ENCODE assay signal across 8 cellular contexts in the genomic region with DNA sequence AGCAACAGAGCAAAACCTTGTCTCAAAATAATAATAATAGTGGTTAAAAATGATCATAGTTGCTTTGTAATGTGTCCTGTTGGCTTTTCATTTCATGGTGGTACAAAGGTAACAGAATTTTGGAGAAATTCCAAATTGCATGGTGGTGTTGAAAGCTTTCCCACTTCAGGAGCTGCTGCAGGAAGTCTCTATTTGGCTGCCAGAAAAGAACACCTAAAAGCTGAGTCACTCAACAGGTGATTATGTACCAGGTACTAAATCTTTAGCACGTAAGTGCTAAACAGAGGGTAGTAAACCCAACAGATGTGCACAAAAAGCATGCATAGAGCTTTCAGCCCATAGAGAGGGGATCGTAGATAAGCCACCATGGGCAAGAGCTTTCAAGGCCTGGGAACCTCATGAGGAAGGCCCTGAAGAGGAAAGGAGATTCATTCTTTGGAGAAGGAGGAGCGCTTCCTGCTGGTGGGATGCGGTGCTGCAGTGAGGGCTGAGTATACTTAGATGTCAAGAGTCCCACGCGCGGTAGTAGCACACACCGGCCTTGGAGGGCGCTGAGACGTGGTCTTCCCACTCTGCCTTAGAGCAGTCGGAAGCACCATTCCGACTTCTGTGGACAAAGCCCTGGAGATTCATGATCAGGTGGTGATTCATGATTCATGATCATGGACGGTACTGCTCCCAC.
A peak's percentile ranks its signal among the peaks of the same experiment; 100 is the strongest.
DNase-seq lines count a peak whose midpoint lies in the region; ATAC-seq and TF ChIP-seq lines count a peak whose summit lies in the region.

No MANE protein-coding gene starts in this region.

- TF ChIP-seq RAD21 in IMR-90 (IDR thresholded peaks at IDR 0.05; ENCODE audit: low read length) = peak; percentile 62

- H3K36me3 ChIP-seq in GM06990 (ENCODE audit: control insufficient read depth, insufficient read depth, low read length) = peaks cover 5% of the 10 kb centered on the region
- H3K36me3 ChIP-seq in IMR-90 (ENCODE audit: control insufficient read depth, insufficient read depth, low read length) = no peaks in the 10 kb centered on the region
- H3K36me3 ChIP-seq in endodermal cell (ENCODE audit: control insufficient read depth, insufficient read depth, low read length) = no peaks in the 10 kb centered on the region
- H3K36me3 ChIP-seq in gastroesophageal sphincter = peaks cover 0 to 7% of the 10 kb centered on the region in 2 donors

- no peak overlapping the region for H3K18ac ChIP-seq in IMR-90 (ENCODE audit: low read depth, low read length)

- ATAC-seq in IMR-90 (ENCODE audit: low read depth) (peak; percentile 61), GM19452 (IDR thresholded peaks at IDR 0.05; ENCODE audit: unreplicated experiment) (no peak), gastroesophageal sphincter (no peak), GM18873 (IDR thresholded peaks at IDR 0.05; ENCODE audit: low FRiP score, unreplicated experiment) (no peak)

- H2AFZ ChIP-seq in IMR-90 (replicated peaks; ENCODE audit: low read length, poor library complexity) = no peak overlapping the region

- no peak overlapping the region for H2BK15ac ChIP-seq in IMR-90 (ENCODE audit: low read depth, low read length)

- H3K14ac ChIP-seq in IMR-90 (replicated peaks; ENCODE audit: low read depth, low read length) = no peak overlapping the region

- no peak overlapping the region for H3K56ac ChIP-seq in IMR-90 (ENCODE audit: extremely low read depth, insufficient read depth, low read length)

- H4K20me1 ChIP-seq in IMR-90 (ENCODE audit: insufficient read depth, low read length) = no peaks in the 10 kb centered on the region

- H2BK20ac ChIP-seq in IMR-90 (ENCODE audit: low read depth, low read length) = no peak overlapping the region

- H3K27me3 Mint-ChIP-seq in endodermal cell (ENCODE audit: insufficient read depth) = no peaks in the 10 kb centered on the region

- no peak overlapping the region for H2AK9ac ChIP-seq in IMR-90 (replicated peaks; ENCODE audit: low read depth, low read length, poor library complexity)

- no peak overlapping the region for H4K91ac ChIP-seq in IMR-90 (ENCODE audit: insufficient read depth, low read depth, low read length)

- H3K4me1 ChIP-seq in IMR-90 (ENCODE audit: control insufficient read depth, insufficient read depth, low read length) = no peaks in the 10 kb centered on the region; the same call in 1 of the 2 replicates
- no peaks in the 10 kb centered on the region for H3K4me1 ChIP-seq in endodermal cell (ENCODE audit: control insufficient read depth, insufficient read depth, low read length)
- no peaks in the 10 kb centered on the region for H3K4me1 ChIP-seq in gastroesophageal sphincter

- BruUV-seq in IMR-90 (replicated peaks; lab: Mats Ljungman, UMichigan) = no TSS peak

- H3K9me3 Mint-ChIP-seq in endodermal cell = no peaks in the 10 kb centered on the region

- H3K4me2 ChIP-seq in IMR-90 (ENCODE audit: low read depth, low read length) = no peak overlapping the region

- no peak overlapping the region for H3K27ac Mint-ChIP-seq in endodermal cell

- POLR2A ChIA-PET in IMR-90 (lab: Charles Lee; ENCODE audit: unreplicated experiment) = no interaction called here

- no peak overlapping the region for H3K23ac ChIP-seq in IMR-90 (ENCODE audit: low read depth, low read length)

- intact Hi-C loops in IMR-90 (cut with micrococcal nuclease) = no loop called here
- intact Hi-C loops in posterior vena cava (cut with DNase I) = no loop called here

- no peak for TF ChIP-seq EP300 in gastroesophageal sphincter (IDR thresholded peaks at IDR 0.05)

- no peak overlapping the region for H2BK120ac ChIP-seq in IMR-90 (ENCODE audit: low read depth, low read length)

- H3K36me3 Mint-ChIP-seq in endodermal cell (ENCODE audit: low read depth) = peaks cover 13% of the 10 kb centered on the region

- H3K9me3 ChIP-seq in IMR-90 (ENCODE audit: control insufficient read depth, insufficient read depth, low read length) = no peaks in the 10 kb centered on the region
- H3K9me3 ChIP-seq in endodermal cell (ENCODE audit: control insufficient read depth, low read length) = no peaks in the 10 kb centered on the region
- no peaks in the 10 kb centered on the region for H3K9me3 ChIP-seq in gastroesophageal sphincter

- H3K79me1 ChIP-seq in IMR-90 (ENCODE audit: low read depth in 1 of 2, low read length in 2 of 2) = peaks cover 14 to 39% of the 10 kb centered on the region in 2 experiments; a peak in 3 of 4 replicates

- H3K4ac ChIP-seq in IMR-90 (ENCODE audit: low read depth, low read length) = no peak overlapping the region

- no peak overlapping the region for H3K9ac ChIP-seq in IMR-90 (ENCODE audit: low read depth, low read length)
- no peak overlapping the region for H3K9ac ChIP-seq in endodermal cell (ENCODE audit: extremely low read depth, low read length, poor library complexity, severe bottlenecking)

- no peak overlapping the region for H2BK5ac ChIP-seq in IMR-90 (ENCODE audit: low read depth, low read length, poor library complexity, severe bottlenecking)

- H3K9me1 ChIP-seq in IMR-90 (ENCODE audit: insufficient read depth, low read length) = no peaks in the 10 kb centered on the region

- H3K27me3 ChIP-seq in GM06990 (replicated peaks; ENCODE audit: control insufficient read depth, insufficient read depth, low read length) = no peaks in the 10 kb centered on the region
- no peaks in the 10 kb centered on the region for H3K27me3 ChIP-seq in IMR-90 (ENCODE audit: control insufficient read depth, insufficient read depth, low read length)
- H3K27me3 ChIP-seq in endodermal cell (ENCODE audit: control insufficient read depth, insufficient read depth, low read length, poor library complexity, severe bottlenecking) = no peaks in the 10 kb centered on the region
- H3K27me3 ChIP-seq in gastroesophageal sphincter = no peaks in the 10 kb centered on the region

- CTCF ChIA-PET in IMR-90 (lab: Yijun Ruan, JAX) = interaction anchor here (0.6 to 2.6 kb wide), 3 partner anchors 21 to 162 kb away, joined by 3 to 24 read pairs (median 3); no protein-coding TSS in a partner anchor

- 91% methylated on average over 10 of the region's 13 CpGs; no CpG with 5 or more reads in 1 of the 2 experiments for WGBS in IMR-90 (ENCODE audit: extremely low coverage in 2 of 2, insufficient read length in 1 of 2), 2 experiments
- WGBS in endodermal cell (ENCODE audit: insufficient coverage in 1 of 2, insufficient read length in 1 of 2), 2 experiments = 82 to 88% methylated on average over 12 to 13 of the region's 13 CpGs
- WGBS in gastroesophageal sphincter (ENCODE audit: low coverage in 1 of 2), 2 donors = 82 to 94% methylated on average over 5 to 12 of the region's 13 CpGs

- TF ChIP-seq POLR2A in IMR-90 (IDR thresholded peaks at IDR 0.05; ENCODE audit: low read depth, low read length) = no peak
- no peak for TF ChIP-seq POLR2A in gastroesophageal sphincter (IDR thresholded peaks at IDR 0.05)

- H3K27ac ChIP-seq in IMR-90 (ENCODE audit: insufficient read depth, low read length) (no peak overlapping the region), VCaP (no peak overlapping the region), endodermal cell (ENCODE audit: low read depth, low read length) (no peak overlapping the region), gastroesophageal sphincter (no peak overlapping the region)

- DNase-seq in GM06990 (ENCODE audit: extremely low read depth, insufficient read length) = no peak
- peak; percentile 41 for DNase-seq in IMR-90
- peak; percentile 97 for DNase-seq in endodermal cell
- peak; percentile 82 for DNase-seq in posterior vena cava (ENCODE audit: low spot score)

- no peak overlapping the region for H4K8ac ChIP-seq in IMR-90 (ENCODE audit: low read depth in 2 of 2, low read length in 2 of 2)

- dilution Hi-C loops in IMR-90 (cut with HindIII; ENCODE audit: low sequenced_read_pairs, unreplicated experiment) = no loop called here

- no peak overlapping the region for H3K4me3 ChIP-seq in GM06990 (replicated peaks; ENCODE audit: low read depth, low read length)
- no peak overlapping the region for H3K4me3 ChIP-seq in IMR-90 (ENCODE audit: insufficient read depth, low read depth, low read length)
- H3K4me3 ChIP-seq in endodermal cell (ENCODE audit: low read length) = no peak overlapping the region
- H3K4me3 ChIP-seq in gastroesophageal sphincter = no peak overlapping the region

- no peak overlapping the region for H4K5ac ChIP-seq in IMR-90 (ENCODE audit: low read depth, low read length)

- in situ Hi-C loops in IMR-90 (cut with MboI; ENCODE audit: low sequenced_read_pairs) = loop anchor here (25.0 kb wide), 1 partner anchor 905 kb away; no protein-coding TSS in a partner anchor

- H2AK5ac ChIP-seq in IMR-90 (ENCODE audit: low read depth, low read length) = no peak overlapping the region; the same call in 1 of the 2 replicates

- TF ChIP-seq CTCF in GM06990 (IDR thresholded peaks at IDR 0.05; ENCODE audit: insufficient read depth, low read length, poor library complexity, severe bottlenecking) (peak; percentile 61), IMR-90 (conservative IDR thresholded peaks at IDR 0.05; ENCODE audit: low read depth, low read length) (peak; percentile 61), VCaP (conservative IDR thresholded peaks at IDR 0.05) (peak; percentile 27; the same call in 1 of the 2 replicates), endodermal cell (conservative IDR thresholded peaks at IDR 0.05) (peak; percentile 97), gastroesophageal sphincter (IDR thresholded peaks at IDR 0.05) (no peak)

- peaks cover 2% of the 10 kb centered on the region for H3K4me1 Mint-ChIP-seq in endodermal cell

- H3K4me3 Mint-ChIP-seq in endodermal cell = no peak overlapping the region

TF ChIP-seq in IMR-90, 13 proteins besides CTCF, POLR2A, EP300 and RAD21:
- no peak for TF ChIP-seq FOS (IDR thresholded peaks at IDR 0.05; ENCODE audit: low read depth, low read length)
- peak; percentile 45 for TF ChIP-seq SMC3 (IDR thresholded peaks at IDR 0.05; ENCODE audit: low read depth, low read length)

Comparison
In these comparisons a context has a peak if more than half of its experiments do, and no peak if none do; other contexts are left out.
1. CTCF ChIP-seq: peak in GM06990 (single experiment), IMR-90 (single experiment), VCaP (single experiment) and endodermal cell (single experiment); none in gastroesophageal sphincter (0 of 4).